ENCODE assay signal across 7 cellular contexts in the genomic region with DNA sequence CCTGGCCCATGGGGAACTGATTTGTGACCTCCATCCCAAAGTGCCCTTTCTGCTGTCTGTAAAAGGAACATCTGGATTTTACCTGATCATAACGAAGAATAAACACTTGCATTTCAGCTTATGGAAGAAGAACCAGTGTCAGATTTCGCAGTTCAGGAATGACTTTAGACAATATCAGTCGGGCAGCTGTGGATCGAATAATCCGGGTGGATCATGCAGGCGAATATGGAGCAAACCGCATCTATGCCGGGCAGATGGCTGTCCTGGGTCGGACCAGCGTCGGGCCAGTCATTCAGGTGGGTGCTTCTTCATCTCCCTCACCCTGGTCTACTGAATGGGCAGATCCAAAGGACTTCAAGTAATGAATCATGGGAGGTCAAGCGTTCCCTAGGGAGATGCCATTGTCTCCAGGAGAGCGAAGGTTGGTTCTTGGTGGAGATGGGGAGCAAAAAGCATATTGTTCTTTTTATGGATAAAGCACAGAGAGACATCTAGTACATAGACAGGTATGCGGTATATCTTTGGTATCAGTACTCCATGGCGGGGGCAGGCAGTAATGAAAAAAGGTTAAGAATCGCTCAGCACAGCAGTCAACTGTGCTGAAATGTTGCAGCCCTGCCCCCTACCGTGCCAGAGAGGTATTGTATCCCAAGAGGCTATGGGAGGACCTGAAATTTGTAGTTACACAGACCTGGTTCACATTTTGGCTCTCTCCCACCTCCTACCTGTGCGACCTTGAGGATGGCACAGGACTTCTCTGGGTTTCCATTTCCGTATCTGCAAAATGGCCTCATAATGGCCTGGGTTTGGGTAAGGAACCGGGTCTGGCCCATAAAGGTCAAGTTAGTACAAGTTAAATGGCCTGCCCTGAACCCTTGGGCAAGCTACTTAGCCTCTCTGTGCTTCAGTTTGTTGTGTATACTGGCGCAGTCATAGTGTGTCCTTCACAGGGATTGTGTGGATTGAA. TPM values are rescaled to one million over a fixed set of nuclear protein-coding genes. Genes with fewer than 3 reads are reported as not detected.
DNase-seq lines count a peak whose midpoint lies in the region; ATAC-seq and TF ChIP-seq lines count a peak whose summit lies in the region.

No MANE protein-coding gene starts in this region.

- WGBS in testis, 2 donors = 85 to 86% methylated on average over 21 of the region's 21 CpGs

- no peaks in the 10 kb centered on the region for H3K27me3 ChIP-seq in testis

- no peak overlapping the region for H3K4me3 ChIP-seq in testis

- TF ChIP-seq CTCF in GM10266 (IDR thresholded peaks at IDR 0.05; ENCODE audit: control insufficient read depth, insufficient read depth, low read depth, missing control alignments) (peak; percentile 73), testis (IDR thresholded peaks at IDR 0.05) (peak; percentile 8 to 47 (median 41))

- intact Hi-C loops in testis (cut with DNase I; ENCODE audit: low total_unique reads) = no loop called here

- H3K27ac ChIP-seq in testis = no peak overlapping the region

- peaks cover 5% of the 10 kb centered on the region for H3K4me1 ChIP-seq in testis

- DNase-seq in GM10266 (ENCODE audit: extremely low spot score) = peak; percentile 53
- peak; percentile 80 for DNase-seq in NAMALWA (ENCODE audit: low spot score)
- peak; percentile 80 for DNase-seq in activated CD4-positive, alpha-beta T cell treated with anti-CD3 and anti-CD28 coated beads for 48 hours
- peak; percentile 20 for DNase-seq in effector CD4-positive, alpha-beta T cell
- peak; percentile 78 for DNase-seq in mesenteric fat pad (ENCODE audit: low spot score)
- peak; percentile 76 for DNase-seq in testis

- no peak for ATAC-seq in GM18520 (IDR thresholded peaks at IDR 0.05; ENCODE audit: unreplicated experiment)

- no peak for TF ChIP-seq POLR2A in testis (IDR thresholded peaks at IDR 0.05)

- no peaks in the 10 kb centered on the region for H3K9me3 ChIP-seq in testis

- no peaks in the 10 kb centered on the region for H3K36me3 ChIP-seq in testis (ENCODE audit: low read depth, missing control alignments)

RNA-seq across cellular contexts. Expression of a gene that starts 4.7 kb away (rescaled TPM):
- 11.3 TPM for total RNA-seq in mesenteric fat pad
- total RNA-seq in testis = 10 to 100 TPM; 42.0 to 53.6 TPM
- polyA plus RNA-seq in testis (ENCODE audit: insufficient read depth, low read depth, low replicate concordance) = 58.4 TPM

RNA-seq across cellular contexts. Expression of a gene that starts 41.7 kb away (rescaled TPM):
- total RNA-seq in mesenteric fat pad (89.8 TPM), testis (10 to 100 TPM; 15.7 to 24.6 TPM)
- polyA plus RNA-seq in testis (ENCODE audit: insufficient read depth, low read depth, low replicate concordance) = 8.5 TPM

Comparison
In these comparisons a context has a peak if more than half of its experiments do, and no peak if none do; other contexts are left out.
1. DNase-seq: peak in every context shown above with its lines; median percentile 80 in NAMALWA; 80 in activated CD4-positive, alpha-beta T cell treated with anti-CD3 and anti-CD28 coated beads for 48 hours; 78 in mesenteric fat pad; 76 in testis; 53 in GM10266; 20 in effector CD4-positive, alpha-beta T cell.